Comparison of ENCODE assay signal across 8 cellular contexts in genomic region chr3:152574461-152575079, GRCh38.
A peak's percentile ranks its signal among the peaks of the same experiment; 100 is the strongest.
DNase-seq lines count a peak whose midpoint lies in the region; ATAC-seq and TF ChIP-seq lines count a peak whose summit lies in the region.

No MANE protein-coding gene starts in this region.

- no peaks in the 10 kb centered on the region for H3K36me3 ChIP-seq in breast epithelium

- H3K27ac ChIP-seq in RWPE1 (no peak overlapping the region), breast epithelium (no peak overlapping the region), substantia nigra (ENCODE audit: low read depth, low read length, poor library complexity, severe bottlenecking) (no peak overlapping the region)

- no peaks in the 10 kb centered on the region for H3K9me3 ChIP-seq in breast epithelium

- TF ChIP-seq CTCF in RWPE1 (conservative IDR thresholded peaks at IDR 0.05; ENCODE audit: low read depth) = peak; percentile 56
- TF ChIP-seq CTCF in breast epithelium (IDR thresholded peaks at IDR 0.05) = peak in 2 of 3 donors; percentile 9 to 52

- H3K27me3 ChIP-seq in breast epithelium = no peaks in the 10 kb centered on the region

- DNase-seq in DMS53 (lab: John Stamatoyannopoulos, UW) (peak; percentile 71), KBM-7 (peak; percentile 67), RWPE1 (ENCODE audit: low spot score) (peak; percentile 57), breast epithelium (ENCODE audit: low spot score in 2 of 2) (no peak), kidney tubule cell (ENCODE audit: low spot score) (peak; percentile 46), substantia nigra (lab: John Stamatoyannopoulos, UW) (peak in 31 of 49 donors; percentile 0 to 63 (median 27)), islet precursor cell (no peak)

- intact Hi-C loops in breast epithelium (cut with DNase I; ENCODE audit: low total_unique reads) = no loop called here

- ATAC-seq in GM21360 (IDR thresholded peaks at IDR 0.05; ENCODE audit: unreplicated experiment) = peak; percentile 70

- no peak overlapping the region for H3K4me3 ChIP-seq in breast epithelium

- in situ Hi-C loops in KBM-7 (cut with MboI; ENCODE audit: low pct_unique_long_range_greater_than_20kb, low sequenced_read_pairs) = no loop called here

- no peak for TF ChIP-seq POLR2A in breast epithelium (IDR thresholded peaks at IDR 0.05)

- CTCF ChIA-PET in RWPE1 (lab: Yijun Ruan, JAX) = interaction anchor here (1.1 kb wide), 2 partner anchors 10 to 103 kb away, joined by 3 to 7 read pairs; no protein-coding TSS in a partner anchor

- POLR2A ChIA-PET in RWPE1 (lab: Yijun Ruan, JAX; ENCODE audit: low non-redundant PET) = no interaction called here

- H3K4me1 ChIP-seq in breast epithelium = no peaks in the 10 kb centered on the region

Comparison
In these comparisons a context has a peak if more than half of its experiments do, and no peak if none do; other contexts are left out.
1. DNase-seq: peak in DMS53 (single experiment), KBM-7 (single experiment), RWPE1 (single experiment), kidney tubule cell (single experiment) and substantia nigra (31 of 49); none in breast epithelium (0 of 2) and islet precursor cell (single experiment).